Comparison of ENCODE assay signal across 8 cellular contexts in the genomic region with DNA sequence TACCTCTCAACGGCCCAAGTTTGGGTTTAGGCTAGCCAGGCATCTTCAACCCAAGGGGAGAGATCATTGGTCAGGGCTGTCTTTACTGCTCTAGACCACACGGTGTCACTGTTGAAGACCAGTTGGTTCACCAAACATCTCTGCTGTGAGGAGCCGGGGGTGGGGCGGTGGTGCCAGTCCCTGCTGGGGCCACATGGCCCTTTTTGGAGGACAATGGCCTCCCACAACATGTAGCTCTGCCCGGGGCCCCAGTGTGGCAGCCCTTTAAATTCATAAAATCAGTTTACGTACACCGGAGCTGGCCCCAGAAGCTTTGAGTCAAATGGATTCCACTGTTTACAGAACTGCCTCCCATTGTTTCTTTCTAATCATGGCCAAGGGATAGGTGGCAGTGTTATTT. TPM values are rescaled to one million over a fixed set of nuclear protein-coding genes. Genes with fewer than 3 reads are reported as not detected.
DNase-seq lines count a peak whose midpoint lies in the region; ATAC-seq and TF ChIP-seq lines count a peak whose summit lies in the region.

No MANE protein-coding gene starts in this region.

- no peaks in the 10 kb centered on the region for H3K36me3 ChIP-seq in kidney epithelial cell (ENCODE audit: control insufficient read depth, insufficient read depth, low read length)

- H3K36me3 Mint-ChIP-seq in MCF 10A (ENCODE audit: insufficient read depth, unreplicated experiment): no peaks in the 10 kb centered on the region

- POLR2A ChIA-PET in MCF 10A (lab: Yijun Ruan, JAX): interaction anchor here (0.7 to 2.2 kb wide), 5 partner anchors 18 to 121 kb away, joined by 3 to 8 read pairs (median 3); no protein-coding TSS in a partner anchor

- TF ChIP-seq CTCF in MCF 10A (IDR thresholded peaks at IDR 0.05; ENCODE audit: unreplicated experiment) (peak; percentile 89), kidney epithelial cell (IDR thresholded peaks at IDR 0.05; ENCODE audit: insufficient read depth, low read length, poor library complexity, severe bottlenecking) (peak; percentile 74)

- H3K27me3 ChIP-seq in kidney epithelial cell (ENCODE audit: control insufficient read depth, insufficient read depth, low read length): no peaks in the 10 kb centered on the region

- no peak overlapping the region for H3K27ac Mint-ChIP-seq in MCF 10A (ENCODE audit: low read depth, unreplicated experiment)

- in situ Hi-C loops in KBM-7 (cut with MboI; ENCODE audit: low pct_unique_long_range_greater_than_20kb, low sequenced_read_pairs): no loop called here

- CTCF ChIA-PET in MCF 10A (lab: Yijun Ruan, JAX): interaction anchor here (0.5 to 9.7 kb wide), 35 partner anchors 9 to 1040 kb away, joined by 3 to 155 read pairs (median 4); a partner anchor contains a TSS

- no peak overlapping the region for H3K4me3 Mint-ChIP-seq in MCF 10A (ENCODE audit: unreplicated experiment)

- ATAC-seq in GM21825 (IDR thresholded peaks at IDR 0.05; ENCODE audit: unreplicated experiment): peak; percentile 90

- H3K27me3 Mint-ChIP-seq in MCF 10A (ENCODE audit: insufficient read depth, unreplicated experiment): no peaks in the 10 kb centered on the region

- H3K4me3 ChIP-seq in kidney epithelial cell (ENCODE audit: low read depth, low read length): no peak overlapping the region

- H3K4me1 Mint-ChIP-seq in MCF 10A (ENCODE audit: insufficient read depth, unreplicated experiment): no peaks in the 10 kb centered on the region

- BruUV-seq in MCF 10A (replicated peaks; lab: Mats Ljungman, UMichigan): no TSS peak

- H3K9me3 Mint-ChIP-seq in MCF 10A (ENCODE audit: unreplicated experiment): no peaks in the 10 kb centered on the region

- DNase-seq in activated CD4-positive, alpha-beta T cell treated with anti-CD3 and anti-CD28 coated beads for 24 hours (ENCODE audit: low read depth in 2 of 2): peak; percentile 7
- no peak for DNase-seq in activated CD4-positive, alpha-beta T cell treated with anti-CD3 and anti-CD28 coated beads for 4 hours
- peak; percentile 48 for DNase-seq in KBM-7
- DNase-seq in RPMI8226: peak; percentile 69
- DNase-seq in MCF 10A (ENCODE audit: unreplicated experiment): peak; percentile 79
- no peak for DNase-seq in kidney epithelial cell (ENCODE audit: low read depth)
- peak; percentile 3 for DNase-seq in stimulated activated CD8-positive, alpha-beta memory T cell treated with anti-CD3 and anti-CD28 coated beads, Interleukin-7, amount 100 ng/mL, for 24 hours (ENCODE audit: low read depth)

- intact Hi-C loops in MCF 10A (cut with micrococcal nuclease): loop anchor here (1.0 kb wide), 2 partner anchors 41 to 128 kb away; no protein-coding TSS in a partner anchor

RNA-seq across cellular contexts. Expression of a gene that starts 19.1 kb away (rescaled TPM):
- total RNA-seq in MCF 10A (2022): not detected in 2 replicates
- total RNA-seq in kidney epithelial cell: 0.21 TPM in 1 of 2 replicates, not detected in the other

RNA-seq across cellular contexts. Expression of a gene that starts 24.9 kb away (rescaled TPM):
- 20.1 and 27.7 TPM in 2 replicates for total RNA-seq in MCF 10A (2022)
- total RNA-seq in kidney epithelial cell: 43.0 and 43.2 TPM in 2 replicates

Comparison
In these comparisons a context has a peak if more than half of its experiments do, and no peak if none do; other contexts are left out.
1. DNase-seq: peak in activated CD4-positive, alpha-beta T cell treated with anti-CD3 and anti-CD28 coated beads for 24 hours (2 of 2), KBM-7 (single experiment), RPMI8226 (single experiment), MCF 10A (single experiment) and stimulated activated CD8-positive, alpha-beta memory T cell treated with anti-CD3 and anti-CD28 coated beads, Interleukin-7, amount 100 ng/mL, for 24 hours (single experiment); none in activated CD4-positive, alpha-beta T cell treated with anti-CD3 and anti-CD28 coated beads for 4 hours (0 of 2) and kidney epithelial cell (single experiment).